Comparison of ENCODE assay signal across 1 cellular context in genomic region chr12:70383484-70383883, GRCh38.
A peak's percentile ranks its signal among the peaks of the same experiment; 100 is the strongest.
TF ChIP-seq lines count a peak whose summit lies in the region.

No MANE protein-coding gene starts in this region.

TF ChIP-seq in HepG2, 621 proteins besides CTCF, POLR2A, EP300 and RAD21 (continued from another document):
- TF ChIP-seq CEBPB (IDR thresholded peaks at IDR 0.05; ENCODE audit: borderline replicate concordance, low read depth, low read length) (peak; percentile 16; the same call in 1 of the 2 replicates), ZNF557 (CRISPR knock-in tag; IDR thresholded peaks at IDR 0.05) (no peak)
